24 cellular contexts compared by ENCODE assay signal in genomic region chr11:15189646-15190365, GRCh38.
"Had no signal": no experiment of that assay in that cellular context is flagged by ENCODE, and none has a peak within 500 bp of the region (broad histone marks: within the 10 kb centered on the region; RNA-seq: fewer than 3 reads in every experiment).

No MANE protein-coding gene starts in this region.

- FAIRE-seq: endothelial cell of umbilical vein, small intestine, urothelium cell line had no signal

- H3K9me3 Mint-ChIP-seq: activated CD4-positive, alpha-beta memory T cell treated with anti-CD3 and anti-CD28 coated beads for 36 hours; activated naive CD4-positive, alpha-beta T cell treated with anti-CD3 and anti-CD28 coated beads, Interleukin-2, amount 10 ng/mL, durations not matched to agents 7 days and 5 days; brain; effector memory CD8-positive, alpha-beta T cell; stimulated activated naive B cell treated with anti-CD40 and anti-IgM and Interleukin-4, amounts not matched to agents 10 μg/mL and 1 μg/mL and 100 μg/mL, for 72 hours had no signal

- H3K9me3 ChIP-seq: colonic mucosa, esophagus squamous epithelium, gastrocnemius medialis, transverse colon had no signal

- H3K36me3 ChIP-seq: colonic mucosa, esophagus squamous epithelium, gastrocnemius medialis, transverse colon had no signal

- DNase-seq: activated CD4-positive, alpha-beta memory T cell treated with anti-CD3 and anti-CD28 coated beads for 36 hours; activated CD4-positive, alpha-beta T cell treated with anti-CD3 and anti-CD28 coated beads for 48 hours; activated effector memory CD4-positive, alpha-beta T cell treated with anti-CD3 and anti-CD28 coated beads, Interleukin-2, amount 50 U/mL, for 16 hours; activated naive CD4-positive, alpha-beta T cell treated with anti-CD3 and anti-CD28 coated beads, Interleukin-2, amount 10 ng/mL, durations not matched to agents 7 days and 5 days; amygdala; central memory CD4-positive, alpha-beta T cell; colonic mucosa; dorsolateral prefrontal cortex; effector memory CD8-positive, alpha-beta T cell; esophagus squamous epithelium; gastrocnemius medialis; head of caudate nucleus; hypothalamus; naive B cell; nucleus accumbens; posterior cingulate gyrus; small intestine; stimulated activated CD4-positive, alpha-beta T cell treated with anti-CD3 and anti-CD28 coated beads, Interleukin-15, amount 100 ng/mL, for 24 hours; stimulated activated naive B cell treated with anti-CD40 and anti-IgM and Interleukin-4, amounts not matched to agents 10 μg/mL and 1 μg/mL and 100 μg/mL, for 72 hours; transverse colon had no signal

- H3K27me3 ChIP-seq: colonic mucosa, esophagus squamous epithelium, gastrocnemius medialis, transverse colon had no signal

- H3K36me3 Mint-ChIP-seq: activated CD4-positive, alpha-beta memory T cell treated with anti-CD3 and anti-CD28 coated beads for 36 hours; activated naive CD4-positive, alpha-beta T cell treated with anti-CD3 and anti-CD28 coated beads, Interleukin-2, amount 10 ng/mL, durations not matched to agents 7 days and 5 days; brain; naive B cell; stimulated activated naive B cell treated with anti-CD40 and anti-IgM and Interleukin-4, amounts not matched to agents 10 μg/mL and 1 μg/mL and 100 μg/mL, for 72 hours had no signal

- H3K27ac Mint-ChIP-seq: activated CD4-positive, alpha-beta memory T cell treated with anti-CD3 and anti-CD28 coated beads for 36 hours; activated naive CD4-positive, alpha-beta T cell treated with anti-CD3 and anti-CD28 coated beads, Interleukin-2, amount 10 ng/mL, durations not matched to agents 7 days and 5 days; brain; effector memory CD8-positive, alpha-beta T cell; stimulated activated naive B cell treated with anti-CD40 and anti-IgM and Interleukin-4, amounts not matched to agents 10 μg/mL and 1 μg/mL and 100 μg/mL, for 72 hours had no signal

- H3K4me3 ChIP-seq: colonic mucosa, dorsolateral prefrontal cortex, esophagus squamous epithelium, gastrocnemius medialis, transverse colon had no signal

- H3K4me1 Mint-ChIP-seq: activated naive CD4-positive, alpha-beta T cell treated with anti-CD3 and anti-CD28 coated beads, Interleukin-2, amount 10 ng/mL, durations not matched to agents 7 days and 5 days; brain; naive B cell; stimulated activated naive B cell treated with anti-CD40 and anti-IgM and Interleukin-4, amounts not matched to agents 10 μg/mL and 1 μg/mL and 100 μg/mL, for 72 hours had no signal

- H3K4me1 ChIP-seq: colonic mucosa, esophagus squamous epithelium, gastrocnemius medialis had no signal

- H3K27ac ChIP-seq: colonic mucosa, dorsolateral prefrontal cortex, esophagus squamous epithelium, gastrocnemius medialis, transverse colon had no signal

- ATAC-seq: effector memory CD8-positive, alpha-beta T cell; gastrocnemius medialis; sciatic nerve; stimulated activated naive B cell treated with anti-CD40 and anti-IgM and Interleukin-4, amounts not matched to agents 10 μg/mL and 1 μg/mL and 100 μg/mL, for 72 hours had no signal

- H3K4me3 Mint-ChIP-seq: activated CD4-positive, alpha-beta memory T cell treated with anti-CD3 and anti-CD28 coated beads for 36 hours; activated naive CD4-positive, alpha-beta T cell treated with anti-CD3 and anti-CD28 coated beads, Interleukin-2, amount 10 ng/mL, durations not matched to agents 7 days and 5 days; brain; effector memory CD8-positive, alpha-beta T cell; naive B cell; stimulated activated naive B cell treated with anti-CD40 and anti-IgM and Interleukin-4, amounts not matched to agents 10 μg/mL and 1 μg/mL and 100 μg/mL, for 72 hours had no signal
